ENCODE assay signal across 8 cellular contexts in the genomic region with DNA sequence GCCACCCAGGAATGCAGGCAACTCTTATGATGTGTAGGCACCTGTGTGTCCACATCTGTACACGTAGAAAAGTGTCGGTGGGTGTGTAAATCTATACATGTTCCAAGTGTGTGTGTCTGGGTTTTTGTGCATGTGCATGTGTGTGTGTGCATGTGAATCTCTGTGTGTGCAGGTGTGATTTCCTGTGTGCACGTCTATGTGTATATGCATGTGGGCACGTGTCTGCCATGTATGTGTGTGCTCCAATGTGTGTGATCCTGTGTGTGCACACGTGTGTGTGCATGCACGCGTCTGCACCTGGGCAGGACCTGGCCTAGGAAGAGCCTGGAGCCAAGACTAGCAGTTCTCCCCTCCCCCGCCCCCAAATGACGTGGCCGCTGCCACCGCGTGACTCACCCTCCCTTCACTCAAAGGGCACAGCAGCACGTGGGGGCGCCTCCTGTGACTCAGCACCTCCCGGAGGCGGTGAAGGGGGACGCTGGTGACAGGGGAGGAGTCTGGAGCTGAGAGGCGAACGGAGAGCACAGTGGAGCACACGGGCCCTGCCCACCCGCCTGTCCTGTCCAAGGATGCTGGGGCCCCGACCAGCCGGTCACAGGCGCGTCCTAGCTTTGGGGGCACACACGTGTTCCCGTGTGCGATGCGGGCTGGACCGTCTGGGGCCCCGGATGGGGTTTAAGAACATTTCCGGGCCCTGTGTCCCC. TPM values are rescaled to one million over a fixed set of nuclear protein-coding genes. Genes with fewer than 3 reads are reported as not detected.
DNase-seq lines count a peak whose midpoint lies in the region; ATAC-seq and TF ChIP-seq lines count a peak whose summit lies in the region.

No MANE protein-coding gene starts in this region.

- intact Hi-C loops in activated T-helper 2 cell treated with anti-CD3 and anti-CD28 coated beads, Interferon-gamma antibody, Interleukin-2, Interleukin-4, amounts not matched to agents 10 μg/mL and 5 μg/mL and 100 μg/mL, durations not matched to agents 14 hours and 24 hours and 36 hours (cut with micrococcal nuclease): loop anchor here (2.0 kb wide), 4 partner anchors 34 to 230 kb away; partner anchors contain the start of gene SELENOO
- intact Hi-C loops in natural killer cell (cut with micrococcal nuclease): loop anchor here (5.0 kb wide), 1 partner anchor 38 kb away; no protein-coding TSS in a partner anchor

- DNase-seq in COLO668 (lab: John Stamatoyannopoulos, UW; ENCODE audit: unreplicated experiment): peak; percentile 96
- DNase-seq in HT-29 (ENCODE audit: low spot score): peak; percentile 91
- peak; percentile 78 for DNase-seq in RWPE1 (ENCODE audit: low spot score)
- peak; percentile 90 for DNase-seq in activated T-helper 2 cell treated with anti-CD3 and anti-CD28 coated beads, Interferon-gamma antibody, Interleukin-2, Interleukin-4, amounts not matched to agents 10 μg/mL and 5 μg/mL and 100 μg/mL, durations not matched to agents 14 hours and 24 hours and 36 hours (ENCODE audit: low spot score)
- DNase-seq in fibroblast of the aortic adventitia (ENCODE audit: low read depth): peak; percentile 88
- peak; percentile 89 for DNase-seq in natural killer cell
- peak; percentile 94 for DNase-seq in stimulated activated naive B cell treated with anti-CD40 and anti-IgM and Interleukin-4, amounts not matched to agents 10 μg/mL and 1 μg/mL and 100 μg/mL, for 72 hours

- peak overlapping the region; percentile 92 for H3K27ac ChIP-seq in RWPE1

- peak overlapping the region; percentile 60 for H3K4me3 ChIP-seq in fibroblast of the aortic adventitia (ENCODE audit: low read depth, low read length)

- POLR2A ChIA-PET in RWPE1 (lab: Yijun Ruan, JAX; ENCODE audit: low non-redundant PET): no interaction called here

- peaks cover 5% of the 10 kb centered on the region for H3K9me3 Mint-ChIP-seq in activated T-helper 2 cell treated with anti-CD3 and anti-CD28 coated beads, Interferon-gamma antibody, Interleukin-2, Interleukin-4, amounts not matched to agents 10 μg/mL and 5 μg/mL and 100 μg/mL, durations not matched to agents 14 hours and 24 hours and 36 hours
- H3K9me3 Mint-ChIP-seq in natural killer cell: no peaks in the 10 kb centered on the region
- H3K9me3 Mint-ChIP-seq in stimulated activated naive B cell treated with anti-CD40 and anti-IgM and Interleukin-4, amounts not matched to agents 10 μg/mL and 1 μg/mL and 100 μg/mL, for 72 hours: peaks cover 4 to 5% of the 10 kb centered on the region in 2 donors

- H3K4me1 Mint-ChIP-seq in activated T-helper 2 cell treated with anti-CD3 and anti-CD28 coated beads, Interferon-gamma antibody, Interleukin-2, Interleukin-4, amounts not matched to agents 10 μg/mL and 5 μg/mL and 100 μg/mL, durations not matched to agents 14 hours and 24 hours and 36 hours (ENCODE audit: low read depth): peaks cover 19% of the 10 kb centered on the region
- peaks cover 9 to 28% of the 10 kb centered on the region in 2 donors for H3K4me1 Mint-ChIP-seq in natural killer cell
- peaks cover 38 to 57% of the 10 kb centered on the region in 2 donors for H3K4me1 Mint-ChIP-seq in stimulated activated naive B cell treated with anti-CD40 and anti-IgM and Interleukin-4, amounts not matched to agents 10 μg/mL and 1 μg/mL and 100 μg/mL, for 72 hours

- no peaks in the 10 kb centered on the region for H3K27me3 Mint-ChIP-seq in activated T-helper 2 cell treated with anti-CD3 and anti-CD28 coated beads, Interferon-gamma antibody, Interleukin-2, Interleukin-4, amounts not matched to agents 10 μg/mL and 5 μg/mL and 100 μg/mL, durations not matched to agents 14 hours and 24 hours and 36 hours (ENCODE audit: low read depth)
- H3K27me3 Mint-ChIP-seq in natural killer cell (ENCODE audit: low read depth in 2 of 2): peaks cover 0 to 3% of the 10 kb centered on the region in 2 donors
- no peaks in the 10 kb centered on the region for H3K27me3 Mint-ChIP-seq in stimulated activated naive B cell treated with anti-CD40 and anti-IgM and Interleukin-4, amounts not matched to agents 10 μg/mL and 1 μg/mL and 100 μg/mL, for 72 hours

- H3K4me3 Mint-ChIP-seq in activated T-helper 2 cell treated with anti-CD3 and anti-CD28 coated beads, Interferon-gamma antibody, Interleukin-2, Interleukin-4, amounts not matched to agents 10 μg/mL and 5 μg/mL and 100 μg/mL, durations not matched to agents 14 hours and 24 hours and 36 hours (ENCODE audit: low read depth): peak overlapping the region; percentile 77
- H3K4me3 Mint-ChIP-seq in natural killer cell: peak overlapping the region; percentile 76
- H3K4me3 Mint-ChIP-seq in stimulated activated naive B cell treated with anti-CD40 and anti-IgM and Interleukin-4, amounts not matched to agents 10 μg/mL and 1 μg/mL and 100 μg/mL, for 72 hours: no peak overlapping the region

- TF ChIP-seq CTCF in RWPE1 (conservative IDR thresholded peaks at IDR 0.05; ENCODE audit: low read depth) (no peak), fibroblast of the aortic adventitia (IDR thresholded peaks at IDR 0.05; ENCODE audit: insufficient read depth, low read length) (no peak), natural killer cell (IDR thresholded peaks at IDR 0.05) (no peak)

- H3K27ac Mint-ChIP-seq in activated T-helper 2 cell treated with anti-CD3 and anti-CD28 coated beads, Interferon-gamma antibody, Interleukin-2, Interleukin-4, amounts not matched to agents 10 μg/mL and 5 μg/mL and 100 μg/mL, durations not matched to agents 14 hours and 24 hours and 36 hours: peak overlapping the region; percentile 88
- H3K27ac Mint-ChIP-seq in natural killer cell: peak overlapping the region; percentile 76 to 95
- peak overlapping the region; percentile 97 for H3K27ac Mint-ChIP-seq in stimulated activated naive B cell treated with anti-CD40 and anti-IgM and Interleukin-4, amounts not matched to agents 10 μg/mL and 1 μg/mL and 100 μg/mL, for 72 hours

- ATAC-seq in GM19455 (IDR thresholded peaks at IDR 0.05; ENCODE audit: unreplicated experiment): peak; percentile 46
- ATAC-seq in natural killer cell: peak; percentile 86 to 94 (median 89)
- peak; percentile 78 to 83 for ATAC-seq in stimulated activated naive B cell treated with anti-CD40 and anti-IgM and Interleukin-4, amounts not matched to agents 10 μg/mL and 1 μg/mL and 100 μg/mL, for 72 hours (replicated peaks)

- H3K36me3 Mint-ChIP-seq in activated T-helper 2 cell treated with anti-CD3 and anti-CD28 coated beads, Interferon-gamma antibody, Interleukin-2, Interleukin-4, amounts not matched to agents 10 μg/mL and 5 μg/mL and 100 μg/mL, durations not matched to agents 14 hours and 24 hours and 36 hours (ENCODE audit: low read depth): peaks cover 5% of the 10 kb centered on the region
- no peaks in the 10 kb centered on the region for H3K36me3 Mint-ChIP-seq in natural killer cell
- H3K36me3 Mint-ChIP-seq in stimulated activated naive B cell treated with anti-CD40 and anti-IgM and Interleukin-4, amounts not matched to agents 10 μg/mL and 1 μg/mL and 100 μg/mL, for 72 hours: peaks cover 2 to 17% of the 10 kb centered on the region in 2 donors

- CTCF ChIA-PET in RWPE1 (lab: Yijun Ruan, JAX): interaction anchor here (0.5 kb wide), 1 partner anchor 88 kb away, joined by 3 read pairs; no protein-coding TSS in a partner anchor

RNA-seq across cellular contexts. Expression of gene PIM3, which starts 10.1 kb away (rescaled TPM):
- total RNA-seq in HT-29 (2014; rRNA removed; shearing (Covaris generic)): 161 and 183 TPM in 2 replicates
- 215 TPM in 2 replicates for total RNA-seq in activated T-helper 2 cell treated with anti-CD3 and anti-CD28 coated beads, Interferon-gamma antibody, Interleukin-2, Interleukin-4, amounts not matched to agents 10 μg/mL and 5 μg/mL and 100 μg/mL, durations not matched to agents 14 hours and 24 hours and 36 hours
- total RNA-seq in fibroblast of the aortic adventitia (ENCODE audit: low replicate concordance): 14.1 and 15.2 TPM in 2 replicates
- total RNA-seq in natural killer cell: 100 to 1,000 TPM; 107 to 130 (median 129) TPM

RNA-seq across cellular contexts. Expression of gene IL17REL, which starts 41.9 kb away (rescaled TPM):
- total RNA-seq in HT-29 (2014; rRNA removed; shearing (Covaris generic)): 0.03 and 0.13 TPM in 2 replicates
- total RNA-seq in activated T-helper 2 cell treated with anti-CD3 and anti-CD28 coated beads, Interferon-gamma antibody, Interleukin-2, Interleukin-4, amounts not matched to agents 10 μg/mL and 5 μg/mL and 100 μg/mL, durations not matched to agents 14 hours and 24 hours and 36 hours: not detected in 2 replicates
- not detected in 2 replicates for total RNA-seq in fibroblast of the aortic adventitia (ENCODE audit: low replicate concordance)
- total RNA-seq in natural killer cell: not detected

RNA-seq across cellular contexts. Expression of gene CRELD2, which starts 52.2 kb away (rescaled TPM):
- total RNA-seq in HT-29 (2014; rRNA removed; shearing (Covaris generic)): 70.4 and 75.0 TPM in 2 replicates
- 49.9 and 52.9 TPM in 2 replicates for total RNA-seq in activated T-helper 2 cell treated with anti-CD3 and anti-CD28 coated beads, Interferon-gamma antibody, Interleukin-2, Interleukin-4, amounts not matched to agents 10 μg/mL and 5 μg/mL and 100 μg/mL, durations not matched to agents 14 hours and 24 hours and 36 hours
- total RNA-seq in fibroblast of the aortic adventitia (ENCODE audit: low replicate concordance) (34.0 and 69.4 TPM in 2 replicates), natural killer cell (10 to 100 TPM; 45.1 to 69.8 (median 48.5) TPM)

RNA-seq across cellular contexts. Expression of gene ALG12, which starts 52.4 kb away (rescaled TPM):
- total RNA-seq in HT-29 (2014; rRNA removed; shearing (Covaris generic)): 17.9 and 27.1 TPM in 2 replicates
- 15.5 and 16.5 TPM in 2 replicates for total RNA-seq in activated T-helper 2 cell treated with anti-CD3 and anti-CD28 coated beads, Interferon-gamma antibody, Interleukin-2, Interleukin-4, amounts not matched to agents 10 μg/mL and 5 μg/mL and 100 μg/mL, durations not matched to agents 14 hours and 24 hours and 36 hours
- total RNA-seq in fibroblast of the aortic adventitia (ENCODE audit: low replicate concordance) (8.3 and 19.9 TPM in 2 replicates), natural killer cell (10 to 100 TPM; 17.2 to 22.7 (median 19.2) TPM)

Comparison
In these comparisons a context has a peak if more than half of its experiments do, and no peak if none do; other contexts are left out.
1. Peak in every context shown above with its lines: DNase-seq, ATAC-seq, H3K4me3 ChIP-seq and H3K27ac ChIP-seq.
2. H3K4me3 Mint-ChIP-seq: peak in activated T-helper 2 cell treated with anti-CD3 and anti-CD28 coated beads, Interferon-gamma antibody, Interleukin-2, Interleukin-4, amounts not matched to agents 10 μg/mL and 5 μg/mL and 100 μg/mL, durations not matched to agents 14 hours and 24 hours and 36 hours (single experiment) and natural killer cell (single experiment); none in stimulated activated naive B cell treated with anti-CD40 and anti-IgM and Interleukin-4, amounts not matched to agents 10 μg/mL and 1 μg/mL and 100 μg/mL, for 72 hours (0 of 2).